24 cellular contexts compared by ENCODE assay signal in genomic region chr19:31611348-31611877, GRCh38.
DNase-seq lines count a peak whose midpoint lies in the region; ATAC-seq, FAIRE-seq and TF ChIP-seq lines count a peak whose summit lies in the region.
"Had no signal": no experiment of that assay in that cellular context is flagged by ENCODE, and none has a peak within 500 bp of the region (broad histone marks: within the 10 kb centered on the region; RNA-seq: fewer than 3 reads in every experiment).

No MANE protein-coding gene starts in this region.

- ATAC-seq in CD4-positive, alpha-beta T cell (ENCODE audit: poor library complexity), result no peak
- ATAC-seq in K562 (no peak), GM18498 (IDR thresholded peaks at IDR 0.05; ENCODE audit: unreplicated experiment) (no peak)
- ATAC-seq: A549; CD8-positive, alpha-beta T cell had no signal

- H3K4me1 Mint-ChIP-seq in CD4-positive, alpha-beta T cell (ENCODE audit: low read depth), result no peaks in the 10 kb centered on the region
- peaks cover 50% of the 10 kb centered on the region for H3K4me1 Mint-ChIP-seq in mesothelial cell of epicardium
- H3K4me1 Mint-ChIP-seq: CD14-positive monocyte; CD4-positive, CD25-positive, alpha-beta regulatory T cell had no signal

- H3K36me3 ChIP-seq in HEK293 (ENCODE audit: control insufficient read depth in 2 of 2, insufficient read depth in 1 of 2, low read length in 2 of 2), result no peaks in the 10 kb centered on the region
- H3K36me3 ChIP-seq in K562 (ENCODE audit: control insufficient read depth, insufficient read depth, low read length), result no peaks in the 10 kb centered on the region
- H3K36me3 ChIP-seq: BE2C, BLaER1 had no signal

- TF ChIP-seq CTCF in CD4-positive, alpha-beta T cell (IDR thresholded peaks at IDR 0.05), result peak; percentile 13
- TF ChIP-seq CTCF in HEK293 (tag by site-specific recombination; IDR thresholded peaks at IDR 0.05) (no peak), K562 (IDR thresholded peaks at IDR 0.05 in 2 of 3, conservative IDR thresholded peaks at IDR 0.05 in 1 of 3; ENCODE audit: insufficient read depth in 2 of 3, low read depth in 1 of 3, low read length in 3 of 3) (no peak), mesothelial cell of epicardium (IDR thresholded peaks at IDR 0.05; ENCODE audit: unreplicated experiment) (no peak)

- no peak overlapping the region for H3K4me3 ChIP-seq in HEK293 (ENCODE audit: low read depth, low read length)
- no peak overlapping the region for H3K4me3 ChIP-seq in K562
- H3K4me3 ChIP-seq: A549, BLaER1 had no signal

- H3K27ac ChIP-seq in CD4-positive, alpha-beta T cell (ENCODE audit: low read depth, low read length), result no peak overlapping the region
- no peak overlapping the region for H3K27ac ChIP-seq in HEK293 (ENCODE audit: extremely low read depth, low read depth, low read length)
- H3K27ac ChIP-seq in K562 (ENCODE audit: extremely low read depth, low read depth, low read length), result no peak overlapping the region
- H3K27ac ChIP-seq: 22Rv1, A549, BLaER1 had no signal

- in situ Hi-C loops in K562 (cut with MboI), result no loop called here

- no peaks in the 10 kb centered on the region for H3K36me3 Mint-ChIP-seq in CD4-positive, alpha-beta T cell (ENCODE audit: low read depth)
- H3K36me3 Mint-ChIP-seq in mesothelial cell of epicardium, result no peaks in the 10 kb centered on the region
- H3K36me3 Mint-ChIP-seq: CD14-positive monocyte; CD4-positive, CD25-positive, alpha-beta regulatory T cell; CD8-positive, alpha-beta T cell had no signal

- H3K27ac Mint-ChIP-seq in CD4-positive, alpha-beta T cell, result no peak overlapping the region
- H3K27ac Mint-ChIP-seq in mesothelial cell of epicardium, result peak overlapping the region; percentile 47
- H3K27ac Mint-ChIP-seq: CD4-positive, CD25-positive, alpha-beta regulatory T cell; CD8-positive, alpha-beta T cell had no signal

- H4K20me1 ChIP-seq in K562 (replicated peaks; ENCODE audit: control insufficient read depth, insufficient read depth, low read length), result no peaks in the 10 kb centered on the region
- H4K20me1 ChIP-seq: BLaER1 had no signal

- no peak overlapping the region for H3K4me3 Mint-ChIP-seq in CD4-positive, alpha-beta T cell
- no peak overlapping the region for H3K4me3 Mint-ChIP-seq in mesothelial cell of epicardium
- H3K4me3 Mint-ChIP-seq: CD14-positive monocyte; CD4-positive, CD25-positive, alpha-beta regulatory T cell; CD8-positive, alpha-beta T cell had no signal

- H3K4me2 ChIP-seq in K562 (ENCODE audit: insufficient read depth, low read length), result no peak overlapping the region
- H3K4me2 ChIP-seq: A549, BLaER1 had no signal

- no peak for FAIRE-seq in K562 (lab: Jason Lieb, UNC)
- FAIRE-seq: D721Med, G401.6, GM12891, GM19239 had no signal

- H3K9me3 ChIP-seq in CD4-positive, alpha-beta T cell (ENCODE audit: control insufficient read depth, low read length), result no peaks in the 10 kb centered on the region
- H3K9me3 ChIP-seq in HEK293 (ENCODE audit: control insufficient read depth, insufficient read depth, low read depth, low read length), result no peaks in the 10 kb centered on the region
- no peaks in the 10 kb centered on the region for H3K9me3 ChIP-seq in K562 (replicated peaks; ENCODE audit: control insufficient read depth, insufficient read depth, low read depth, low read length)
- H3K9me3 ChIP-seq: BE2C, BLaER1, Caco-2 had no signal

- H3K4me1 ChIP-seq in HEK293 (ENCODE audit: control insufficient read depth, insufficient read depth, low read length) (no peaks in the 10 kb centered on the region), K562 (replicated peaks in 1 of 2; ENCODE audit: control insufficient read depth in 2 of 2, insufficient read depth in 2 of 2, low read length in 2 of 2) (no peaks in the 10 kb centered on the region)
- H3K4me1 ChIP-seq: A549, BE2C, BLaER1, Caco-2 had no signal

- no peaks in the 10 kb centered on the region for H3K27me3 ChIP-seq in CD4-positive, alpha-beta T cell (ENCODE audit: control insufficient read depth, insufficient read depth, low read length)
- H3K27me3 ChIP-seq in K562 (ENCODE audit: control insufficient read depth in 2 of 2, insufficient read depth in 2 of 2, low read length in 2 of 2), result no peaks in the 10 kb centered on the region; a peak in 1 of 5 replicates
- H3K27me3 ChIP-seq: BE2C, BLaER1 had no signal

- H3K9ac ChIP-seq in K562 (ENCODE audit: insufficient read depth in 1 of 2, low read depth in 2 of 2, low read length in 2 of 2), result no peak overlapping the region
- H3K9ac ChIP-seq: BLaER1 had no signal

- peaks cover 2% of the 10 kb centered on the region for H3K9me3 Mint-ChIP-seq in CD4-positive, alpha-beta T cell
- H3K9me3 Mint-ChIP-seq in mesothelial cell of epicardium, result no peaks in the 10 kb centered on the region
- H3K9me3 Mint-ChIP-seq: CD8-positive, alpha-beta T cell had no signal

- TF ChIP-seq RAD21 in K562 (CRISPR knock-in tag; conservative IDR thresholded peaks at IDR 0.05 in 1 of 2, IDR thresholded peaks at IDR 0.05 in 1 of 2), result no peak

- no peak overlapping the region for H2AFZ ChIP-seq in K562 (ENCODE audit: low read depth, low read length)

- no peaks in the 10 kb centered on the region for H3K9me1 ChIP-seq in K562 (ENCODE audit: control insufficient read depth, insufficient read depth, low read length)

- DNase-seq in CD4-positive, alpha-beta T cell, result no peak
- no peak for DNase-seq in K562 (ENCODE audit: extremely low read depth in 1 of 4, low spot score in 3 of 4)
- DNase-seq in mesothelial cell of epicardium (ENCODE audit: low spot score in 2 of 2, unreplicated experiment in 2 of 2), result no peak
- no peak for DNase-seq in SHP77 (lab: John Stamatoyannopoulos, UW)
- no peak for DNase-seq in AG20443 (ENCODE audit: low spot score)
- DNase-seq in NCI-H524 treated with DMSO at 0.1 percent for 48 hours (lab: John Stamatoyannopoulos, UW), result no peak
- DNase-seq: BE2C; C1 segment of cervical spinal cord; Caco-2; Calu3; CD4-positive, CD25-positive, alpha-beta regulatory T cell; CD8-positive, alpha-beta T cell; DMS79 treated with DMSO at 0.1 percent for 48 hours; GF-D8 had no signal

- no peaks in the 10 kb centered on the region for H3K79me2 ChIP-seq in K562 (ENCODE audit: control insufficient read depth, insufficient read depth, low read length)

- no TSS peak for BruUV-seq in K562 (replicated peaks; lab: Mats Ljungman, UMichigan)

- H3K27me3 Mint-ChIP-seq in CD4-positive, alpha-beta T cell, result peaks cover 15% of the 10 kb centered on the region
- peaks cover 4% of the 10 kb centered on the region for H3K27me3 Mint-ChIP-seq in mesothelial cell of epicardium (ENCODE audit: low read depth)
- H3K27me3 Mint-ChIP-seq: CD4-positive, CD25-positive, alpha-beta regulatory T cell had no signal

- TF ChIP-seq POLR2A in K562 (conservative IDR thresholded peaks at IDR 0.05), result no peak

- intact Hi-C loops in CD4-positive, alpha-beta T cell (cut with DNase I, micrococcal nuclease), result no loop called here
- intact Hi-C loops in K562 (cut with micrococcal nuclease), result no loop called here

- CTCF ChIA-PET in CD4-positive, alpha-beta T cell (lab: Charles Lee), result no interaction called here
- CTCF ChIA-PET in HEK293 (lab: Yijun Ruan, JAX), result interaction anchor here (0.6 kb wide), 1 partner anchor 737 kb away, joined by 3 read pairs; no protein-coding TSS in a partner anchor
- CTCF ChIA-PET in K562 (lab: Yijun Ruan, JAX; ENCODE audit: low intra/inter-chr PET ratio), result no interaction called here

- POLR2A ChIA-PET in CD4-positive, alpha-beta T cell (lab: Charles Lee), result no interaction called here
- POLR2A ChIA-PET in HEK293 (lab: Yijun Ruan, JAX), result no interaction called here
- POLR2A ChIA-PET in K562 (lab: Yijun Ruan, JAX), result no interaction called here

- TF ChIP-seq EP300 in K562 (IDR thresholded peaks at IDR 0.05; ENCODE audit: low read length), result no peak

- 0% methylated on average over 1 of the region's 2 CpGs for WGBS in K562 (ENCODE audit: insufficient coverage, low coverage, missing lambda C conversion rate)

TF ChIP-seq in HEK293, 187 proteins besides CTCF, POLR2A, EP300 and RAD21 (continues in another document):
- TF ChIP-seq OVOL3 (tag by site-specific recombination; IDR thresholded peaks at IDR 0.05), result no peak
- TF ChIP-seq ZNF366 (tag by site-specific recombination; conservative IDR thresholded peaks at IDR 0.05), result peak; percentile 80
- TF ChIP-seq ZNF521 (tag by site-specific recombination; IDR thresholded peaks at IDR 0.05), result 0 out of 2 replicates have a peak, but pooled peaks have one; percentile 31

TF ChIP-seq in K562, 482 proteins besides CTCF, POLR2A, EP300 and RAD21:
- TF ChIP-seq ZNF512 (tag; IDR thresholded peaks at IDR 0.05) (peak; percentile 63; the same call in 1 of the 2 replicates), NBN (IDR thresholded peaks at IDR 0.05; ENCODE audit: low read depth) (no peak)
